ENCODE assay signal across 8 cellular contexts in genomic region chr1:152189657-152190442, GRCh38. TPM values are rescaled to one million over a fixed set of nuclear protein-coding genes. Genes with fewer than 3 reads are reported as not detected.
DNase-seq lines count a peak whose midpoint lies in the region; ATAC-seq and TF ChIP-seq lines count a peak whose summit lies in the region.

No MANE protein-coding gene starts in this region.

- H3K27ac ChIP-seq in SJSA1 (peak overlapping the region; percentile 46; the same call in 1 of the 2 replicates), tibial artery (peak overlapping the region in 1 of 2 donors; percentile 56)

- H3K36me3 ChIP-seq in SJSA1 (no peaks in the 10 kb centered on the region), tibial artery (no peaks in the 10 kb centered on the region)

- H3K4me1 ChIP-seq in SJSA1 (replicated peaks) = peaks cover 12% of the 10 kb centered on the region
- H3K4me1 ChIP-seq in tibial artery = peaks cover 0 to 11% (median 7%) of the 10 kb centered on the region in 4 donors

- intact Hi-C loops in posterior vena cava (cut with DNase I) (loop anchor here (5.0 to 10.0 kb wide), 2 partner anchors 135 to 252 kb away; no protein-coding TSS in a partner anchor), tibial artery (cut with DNase I; ENCODE audit: low total_unique reads) (loop anchor here (5.0 kb wide), 1 partner anchor 267 kb away; no protein-coding TSS in a partner anchor)

- H3K9me3 ChIP-seq in SJSA1 (replicated peaks) (no peaks in the 10 kb centered on the region), tibial artery (no peaks in the 10 kb centered on the region)

- peak; percentile 55 to 64 for TF ChIP-seq CTCF in tibial artery (IDR thresholded peaks at IDR 0.05)

- H3K27me3 ChIP-seq in SJSA1 (replicated peaks) = no peaks in the 10 kb centered on the region
- H3K27me3 ChIP-seq in tibial artery = no peaks in the 10 kb centered on the region

- H3K4me3 ChIP-seq in SJSA1 (peak overlapping the region; percentile 53), tibial artery (peak overlapping the region; percentile 48 to 66)

- no peak for ATAC-seq in HG02870 (IDR thresholded peaks at IDR 0.05; ENCODE audit: unreplicated experiment)

- peak; percentile 69 for DNase-seq in DMS153 treated with DMSO at 0.1 percent for 48 hours (lab: John Stamatoyannopoulos, UW; ENCODE audit: unreplicated experiment)
- DNase-seq in HUDEP-2 (lab: John Stamatoyannopoulos, UW; ENCODE audit: unreplicated experiment in 76 of 76) = peak in 49 of 76 experiments; percentile 2 to 58 (median 27)
- DNase-seq in SJSA1 (ENCODE audit: low read depth in 1 of 2, low spot score in 2 of 2) = peak; percentile 61 to 71
- peak; percentile 4 to 57 (median 26) for DNase-seq in activated naive CD4-positive, alpha-beta T cell (lab: John Stamatoyannopoulos, UW)
- peak; percentile 41 for DNase-seq in glomerular endothelial cell (ENCODE audit: extremely low read depth, low read depth, low spot score)
- DNase-seq in posterior vena cava (ENCODE audit: low spot score) = peak; percentile 80
- peak in 1 of 2 donors; percentile 58 for DNase-seq in tibial artery

RNA-seq across cellular contexts. Expression of gene RPTN, which starts 30.8 kb away (rescaled TPM):
- total RNA-seq in SJSA1 (2014; rRNA removed; shearing (Covaris generic)) = not detected in 2 replicates
- total RNA-seq in glomerular endothelial cell (not detected in 2 replicates), posterior vena cava (not detected)

RNA-seq across cellular contexts. Expression of gene HRNR, which starts 34.1 kb away (rescaled TPM):
- total RNA-seq in SJSA1 (2014; rRNA removed; shearing (Covaris generic)) = 0.03 TPM in 1 of 2 replicates, not detected in the other
- not detected in 2 replicates for total RNA-seq in glomerular endothelial cell
- under 1 TPM in 1 of 2 donors, not detected in 1; 0.05 TPM for total RNA-seq in posterior vena cava
